9 cellular contexts compared by ENCODE assay signal in genomic region chr6:125598422-125598821, GRCh38.
DNase-seq lines count a peak whose midpoint lies in the region; FAIRE-seq and TF ChIP-seq lines count a peak whose summit lies in the region.
"Had no signal": no experiment of that assay in that cellular context is flagged by ENCODE, and none has a peak within 500 bp of the region (broad histone marks: within the 10 kb centered on the region; RNA-seq: fewer than 3 reads in every experiment).

No MANE protein-coding gene starts in this region.

- no peaks in the 10 kb centered on the region for H3K36me3 ChIP-seq in H7 (replicated peaks; ENCODE audit: control insufficient read depth, insufficient read depth, low read length)
- H3K36me3 ChIP-seq in colonic mucosa: no peaks in the 10 kb centered on the region
- H3K36me3 ChIP-seq in CD4-positive, alpha-beta memory T cell (ENCODE audit: insufficient read depth, low read length): no peaks in the 10 kb centered on the region
- H3K36me3 ChIP-seq: breast epithelium had no signal

- peaks cover 9 to 11% of the 10 kb centered on the region in 2 donors for H3K27me3 Mint-ChIP-seq in CD4-positive, alpha-beta memory T cell

- POLR2A ChIA-PET in CD4-positive, alpha-beta memory T cell (lab: Charles Lee; ENCODE audit: partially characterized antibody): no interaction called here

- H3K4me1 Mint-ChIP-seq in CD4-positive, alpha-beta memory T cell: no peaks in the 10 kb centered on the region

- no peaks in the 10 kb centered on the region for H3K4me1 ChIP-seq in colonic mucosa
- H3K4me1 ChIP-seq in CD4-positive, alpha-beta memory T cell (ENCODE audit: insufficient read depth, low read length): no peaks in the 10 kb centered on the region
- H3K4me1 ChIP-seq: breast epithelium had no signal

- H3K4me3 ChIP-seq in H7 (ENCODE audit: insufficient read depth, low read depth, low read length) (no peak overlapping the region), colonic mucosa (no peak overlapping the region)
- no peak overlapping the region for H3K4me3 ChIP-seq in CD4-positive, alpha-beta memory T cell (ENCODE audit: low read length in 2 of 2)
- H3K4me3 ChIP-seq: breast epithelium had no signal

- H3K27ac ChIP-seq in colonic mucosa: no peak overlapping the region
- H3K27ac ChIP-seq in CD4-positive, alpha-beta memory T cell (ENCODE audit: low read depth, low read length): no peak overlapping the region

- no peak overlapping the region for H3K4me3 Mint-ChIP-seq in CD4-positive, alpha-beta memory T cell

- intact Hi-C loops in colonic mucosa (cut with DNase I): no loop called here
- intact Hi-C loops in CD4-positive, alpha-beta memory T cell (cut with micrococcal nuclease): no loop called here

- H3K27ac Mint-ChIP-seq in CD4-positive, alpha-beta memory T cell: no peak overlapping the region

- H3K9ac ChIP-seq in colonic mucosa (ENCODE audit: low read depth in 2 of 2, low read length in 2 of 2): no peak overlapping the region

- H3K9me3 Mint-ChIP-seq in CD4-positive, alpha-beta memory T cell: peaks cover 0 to 3% (median 0%) of the 10 kb centered on the region in 8 donors

- no peak for TF ChIP-seq CTCF in colonic mucosa (IDR thresholded peaks at IDR 0.05)

- CTCF ChIA-PET in CD4-positive, alpha-beta memory T cell (lab: Charles Lee; ENCODE audit: partially characterized antibody): no interaction called here

- H3K27me3 ChIP-seq in H7 (ENCODE audit: control insufficient read depth, insufficient read depth, low read length): no peaks in the 10 kb centered on the region
- H3K27me3 ChIP-seq in colonic mucosa: no peaks in the 10 kb centered on the region
- H3K27me3 ChIP-seq in CD4-positive, alpha-beta memory T cell (ENCODE audit: insufficient read depth, low read length): no peaks in the 10 kb centered on the region
- H3K27me3 ChIP-seq: breast epithelium had no signal

- H3K9me3 ChIP-seq in colonic mucosa: no peaks in the 10 kb centered on the region
- H3K9me3 ChIP-seq in CD4-positive, alpha-beta memory T cell (ENCODE audit: control insufficient read depth in 1 of 2, low read length in 2 of 2): no peaks in the 10 kb centered on the region
- H3K9me3 ChIP-seq: breast epithelium had no signal

- DNase-seq in H54 (ENCODE audit: insufficient read length, low spot score) (peak; percentile 21), NOMO-1 (lab: John Stamatoyannopoulos, UW; ENCODE audit: unreplicated experiment in 2 of 2) (peak; percentile 83 to 97), fibroblast of gingiva (ENCODE audit: low read depth) (peak; percentile 89), renal cortical epithelial cell (ENCODE audit: low read depth) (peak; percentile 89), H7 (no peak), colonic mucosa (no peak), NCI-H128 (lab: John Stamatoyannopoulos, UW; ENCODE audit: unreplicated experiment) (no peak)
- DNase-seq in CD4-positive, alpha-beta memory T cell: no peak

- no peaks in the 10 kb centered on the region for H3K36me3 Mint-ChIP-seq in CD4-positive, alpha-beta memory T cell

- no peak for TF ChIP-seq POLR2A in H54 (IDR thresholded peaks at IDR 0.05; ENCODE audit: low read depth, low read length)

- FAIRE-seq in H54 (lab: Jason Lieb, UNC): peak; percentile 48

Comparison
In these comparisons a context has a peak if more than half of its experiments do, and no peak if none do; other contexts are left out.
1. DNase-seq: peak in H54 (single experiment), NOMO-1 (2 of 2), fibroblast of gingiva (single experiment) and renal cortical epithelial cell (single experiment); none in H7 (single experiment), colonic mucosa (single experiment), CD4-positive, alpha-beta memory T cell (0 of 5) and NCI-H128 (single experiment).